17 cellular contexts compared by ENCODE assay signal in genomic region chr13:109439813-109440212, GRCh38.
"Had no signal": no experiment of that assay in that cellular context is flagged by ENCODE, and none has a peak within 500 bp of the region (broad histone marks: within the 10 kb centered on the region; RNA-seq: fewer than 3 reads in every experiment).

No MANE protein-coding gene starts in this region.

- H3K4me1 ChIP-seq: stomach, suprapubic skin, testis, thyroid gland, tibial artery, tibial nerve, transverse colon, upper lobe of left lung, upper lobe of right lung, uterus, vagina had no signal

- H3K9me3 ChIP-seq: stomach, suprapubic skin, testis, thoracic aorta, thyroid gland, transverse colon, upper lobe of left lung, upper lobe of right lung, uterus, vagina had no signal

- H3K36me3 ChIP-seq: stomach, suprapubic skin, thoracic aorta, thyroid gland, tibial artery, tibial nerve, transverse colon, upper lobe of left lung, upper lobe of right lung, uterus, vagina had no signal

- H3K27ac ChIP-seq: stomach, suprapubic skin, testis, thoracic aorta, thyroid gland, tibial artery, tibial nerve, transverse colon, upper lobe of left lung, upper lobe of right lung, uterus, vagina had no signal

- H3K27me3 ChIP-seq: stomach, suprapubic skin, testis, thyroid gland, tibial artery, tibial nerve, transverse colon, upper lobe of left lung, upper lobe of right lung, uterus, vagina had no signal

- ATAC-seq: stimulated activated effector memory CD8-positive, alpha-beta T cell treated with anti-CD3 and anti-CD28 coated beads, Interleukin-12 subunit alpha, Interleukin-12 subunit beta, amount 100 ng/mL, for 72 hours; stimulated activated memory B cell treated with anti-CD40 and anti-IgM and Interleukin-4, amounts not matched to agents 10 μg/mL and 1 μg/mL and 100 μg/mL, for 72 hours; stimulated activated naive B cell treated with anti-CD40 and anti-IgM and Interleukin-4, amounts not matched to agents 10 μg/mL and 1 μg/mL and 100 μg/mL, for 72 hours; stimulated activated naive CD8-positive, alpha-beta T cell treated with anti-CD3 and anti-CD28 coated beads, Interleukin-15, amount 100 ng/mL, for 72 hours; stimulated activated naive CD8-positive, alpha-beta T cell treated with anti-CD3 and anti-CD28 coated beads, Interleukin-15, Interleukin-2, amounts not matched to agents 100 U/mL and 50 U/mL, for 24 hours; upper lobe of right lung had no signal

- H3K4me3 ChIP-seq: stomach, suprapubic skin, testis, thoracic aorta, thyroid gland, tibial artery, tibial nerve, transverse colon, upper lobe of left lung, upper lobe of right lung, uterus, vagina had no signal
